ENCODE assay signal across 20 cellular contexts in genomic region chr9:72775570-72775969, GRCh38.
"Had no signal": no experiment of that assay in that cellular context is flagged by ENCODE, and none has a peak within 500 bp of the region (broad histone marks: within the 10 kb centered on the region; RNA-seq: fewer than 3 reads in every experiment).

No MANE protein-coding gene starts in this region.

- DNase-seq: islet precursor cell; left ventricle myocardium inferior; mesendoderm; naive B cell; natural killer cell; nephron progenitor cell; ovary; right lobe of liver; stimulated activated CD4-positive, alpha-beta T cell treated with anti-CD3 and anti-CD28 coated beads, Interleukin-1b, Interleukin-23, amount 100 ng/mL, for 48 hours; stimulated activated CD4-positive, alpha-beta T cell treated with anti-CD3 and anti-CD28 coated beads, Interleukin-4, amount 100 ng/mL, for 1 hour; stimulated activated naive B cell treated with anti-CD40 and anti-IgM and Interleukin-4, amounts not matched to agents 10 μg/mL and 1 μg/mL and 100 μg/mL, for 72 hours; stimulated activated naive CD8-positive, alpha-beta T cell treated with anti-CD3 and anti-CD28 coated beads, Interleukin-15, Interleukin-2, amounts not matched to agents 100 U/mL and 50 U/mL, for 24 hours; stomach; tibial artery; trophoblast cell; upper lobe of right lung had no signal

- H3K27me3 ChIP-seq: ovary, right atrium auricular region, right lobe of liver, stomach, tibial artery, upper lobe of right lung had no signal

- H3K27ac ChIP-seq: left ventricle myocardium inferior, ovary, right atrium auricular region, right lobe of liver, stomach, thoracic aorta, tibial artery, upper lobe of right lung had no signal

- H3K4me3 ChIP-seq: left ventricle myocardium inferior, lung, ovary, right atrium auricular region, right lobe of liver, smooth muscle cell, stomach, thoracic aorta, tibial artery, upper lobe of right lung had no signal

- H3K4me2 ChIP-seq: smooth muscle cell had no signal

- H3K36me3 ChIP-seq: left ventricle myocardium inferior, ovary, right atrium auricular region, right lobe of liver, stomach, thoracic aorta, tibial artery, upper lobe of right lung had no signal

- H3K9me3 ChIP-seq: left ventricle myocardium inferior, ovary, right atrium auricular region, right lobe of liver, stomach, thoracic aorta, tibial artery, upper lobe of right lung had no signal

- ATAC-seq: natural killer cell; right lobe of liver; stimulated activated naive B cell treated with anti-CD40 and anti-IgM and Interleukin-4, amounts not matched to agents 10 μg/mL and 1 μg/mL and 100 μg/mL, for 72 hours; stimulated activated naive CD8-positive, alpha-beta T cell treated with anti-CD3 and anti-CD28 coated beads, Interleukin-15, Interleukin-2, amounts not matched to agents 100 U/mL and 50 U/mL, for 24 hours; upper lobe of right lung had no signal

- H3K4me1 ChIP-seq: left ventricle myocardium inferior, right atrium auricular region, right lobe of liver, stomach, tibial artery, upper lobe of right lung had no signal
